21 cellular contexts compared by ENCODE assay signal in the genomic region with DNA sequence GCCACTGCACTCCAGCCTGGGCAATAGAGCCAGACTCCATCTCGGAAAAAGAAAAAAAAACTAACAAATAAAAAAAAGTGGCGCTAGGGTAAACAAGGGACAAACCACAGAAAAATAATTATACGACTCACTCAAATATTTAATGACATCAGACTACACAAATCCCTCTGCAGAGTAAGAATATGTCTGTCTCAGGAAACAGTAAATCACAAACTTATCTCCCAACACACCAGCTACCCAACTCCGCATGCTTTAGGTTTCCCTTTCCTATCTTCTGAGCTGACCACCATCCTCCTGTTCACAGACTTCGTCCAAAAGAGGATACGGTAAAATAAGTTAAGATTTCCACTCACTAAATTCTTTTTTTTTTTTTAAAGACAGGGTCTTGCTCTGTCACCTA. TPM values are rescaled to one million over a fixed set of nuclear protein-coding genes. Genes with fewer than 3 reads are reported as not detected.
A peak's percentile ranks its signal among the peaks of the same experiment; 100 is the strongest.
DNase-seq lines count a peak whose midpoint lies in the region; ATAC-seq and TF ChIP-seq lines count a peak whose summit lies in the region.
"Had no signal": no experiment of that assay in that cellular context is flagged by ENCODE, and none has a peak within 500 bp of the region (broad histone marks: within the 10 kb centered on the region; RNA-seq: fewer than 3 reads in every experiment).

No MANE protein-coding gene starts in this region.

- no peak overlapping the region for H2AFZ ChIP-seq in mesenchymal stem cell (ENCODE audit: low read depth, low read length)

- H3K9me3 ChIP-seq in mesenchymal stem cell (ENCODE audit: control insufficient read depth, low read length) (no peaks in the 10 kb centered on the region), heart right ventricle (no peaks in the 10 kb centered on the region)

- H3K27ac ChIP-seq in mesenchymal stem cell (ENCODE audit: low read length, poor library complexity, severe bottlenecking): no peak overlapping the region
- H3K27ac ChIP-seq in heart right ventricle: no peak overlapping the region

- no peak overlapping the region for H4K8ac ChIP-seq in mesenchymal stem cell (ENCODE audit: low read length)

- H2BK15ac ChIP-seq in mesenchymal stem cell (ENCODE audit: low read depth, poor library complexity, severe bottlenecking): no peak overlapping the region

- H3K9ac ChIP-seq in mesenchymal stem cell (ENCODE audit: low read length): no peak overlapping the region

- H3K4me1 ChIP-seq in mesenchymal stem cell (ENCODE audit: control insufficient read depth, insufficient read depth, low read depth, low read length): peaks cover 3% of the 10 kb centered on the region
- H3K4me1 ChIP-seq in heart right ventricle: no peaks in the 10 kb centered on the region

- H3K23ac ChIP-seq in mesenchymal stem cell (ENCODE audit: low read length in 2 of 2): no peak overlapping the region

- no peak overlapping the region for H2AK5ac ChIP-seq in mesenchymal stem cell (ENCODE audit: low read length, severe bottlenecking)

- ATAC-seq in GM18907 (IDR thresholded peaks at IDR 0.05; ENCODE audit: unreplicated experiment) (no peak), HG03439 (IDR thresholded peaks at IDR 0.05; ENCODE audit: unreplicated experiment) (no peak), heart right ventricle (no peak), GM21515 (IDR thresholded peaks at IDR 0.05; ENCODE audit: unreplicated experiment) (no peak)

- no peak overlapping the region for H3K4me2 ChIP-seq in mesenchymal stem cell (ENCODE audit: low read length, poor library complexity, severe bottlenecking)

- no peak overlapping the region for H2BK5ac ChIP-seq in mesenchymal stem cell (ENCODE audit: low read depth, low read length, poor library complexity, severe bottlenecking)

- DNase-seq in EH (ENCODE audit: low read depth): peak; percentile 54
- DNase-seq in HCEC 1CT: peak; percentile 4
- peak; percentile 86 for DNase-seq in amniotic epithelial cell (ENCODE audit: low read depth)
- peak; percentile 80 for DNase-seq in mesenchymal stem cell
- no peak for DNase-seq in heart right ventricle
- DNase-seq: ACHN; CD4-positive, CD25-positive, alpha-beta regulatory T cell; DMS153; GOT3; Kasumi-1; MV-4-11; NCI-H1105; NCI-H1436 treated with DMSO at 0.1 percent for 48 hours; NCI-H187 treated with DMSO at 0.1 percent for 48 hours; NCI-H2107; NCI-H446; NCI-H524 treated with DMSO at 0.1 percent for 48 hours; NCI-H774 had no signal

- no peak overlapping the region for H3K4me3 ChIP-seq in mesenchymal stem cell (ENCODE audit: insufficient read depth in 1 of 2, low read depth in 1 of 2, low read length in 2 of 2)
- H3K4me3 ChIP-seq in heart right ventricle: no peak overlapping the region

- no peak overlapping the region for H3K4ac ChIP-seq in mesenchymal stem cell (ENCODE audit: low read depth in 1 of 2, low read length in 2 of 2)

- H2BK12ac ChIP-seq in mesenchymal stem cell (ENCODE audit: low read length in 2 of 2): no peak overlapping the region

- H3K27me3 ChIP-seq in mesenchymal stem cell (ENCODE audit: control insufficient read depth in 1 of 2, insufficient read depth in 1 of 2, low read length in 2 of 2): no peaks in the 10 kb centered on the region
- no peaks in the 10 kb centered on the region for H3K27me3 ChIP-seq in heart right ventricle

- no peak overlapping the region for H4K91ac ChIP-seq in mesenchymal stem cell (ENCODE audit: low read length)

- H3K18ac ChIP-seq in mesenchymal stem cell (ENCODE audit: low read depth in 1 of 2, low read length in 2 of 2): no peak overlapping the region

- no peak for TF ChIP-seq CTCF in heart right ventricle (IDR thresholded peaks at IDR 0.05)

- peaks cover 0 to 9% of the 10 kb centered on the region in 2 experiments for H3K36me3 ChIP-seq in mesenchymal stem cell (ENCODE audit: control insufficient read depth in 1 of 2, insufficient read depth in 2 of 2, low read depth in 1 of 2, low read length in 2 of 2)
- peaks cover 0 to 30% (median 3%) of the 10 kb centered on the region in 9 donors for H3K36me3 ChIP-seq in heart right ventricle

- WGBS in mesenchymal stem cell: 52% methylated on average over 6 of the region's 6 CpGs
- WGBS in heart right ventricle, 2 donors: 93 to 94% methylated on average over 6 of the region's 6 CpGs

- no peak overlapping the region for H2BK120ac ChIP-seq in mesenchymal stem cell (ENCODE audit: low read depth, low read length)

- peaks cover 16% of the 10 kb centered on the region for H3K79me1 ChIP-seq in mesenchymal stem cell (replicated peaks; ENCODE audit: low read length, poor library complexity, severe bottlenecking)

- no peak overlapping the region for H3K14ac ChIP-seq in mesenchymal stem cell (ENCODE audit: low read length in 2 of 2)

- intact Hi-C loops in heart right ventricle (cut with DNase I): no loop called here

RNA-seq across cellular contexts. Expression of gene WDR47, which starts 16.2 kb away (rescaled TPM):
- 10.2 TPM for polyA plus RNA-seq in mesenchymal stem cell (2013, experiment 1 of 2)
- polyA plus RNA-seq in mesenchymal stem cell (2013, experiment 2 of 2): 10.1 TPM
- 10 to 100 TPM; 10.7 to 20.6 (median 14.4) TPM for total RNA-seq in heart right ventricle
- 1 to 10 TPM; 3.5 to 4.6 TPM for polyA plus RNA-seq in heart right ventricle

RNA-seq across cellular contexts. Expression of gene TAF13, which starts 50.1 kb away (rescaled TPM):
- 81.2 TPM for polyA plus RNA-seq in mesenchymal stem cell (2013, experiment 1 of 2)
- 92.6 TPM for polyA plus RNA-seq in mesenchymal stem cell (2013, experiment 2 of 2)
- total RNA-seq in heart right ventricle: 10 to 100 TPM; 45.8 to 69.9 (median 59.0) TPM
- polyA plus RNA-seq in heart right ventricle: 10 to 100 TPM; 18.4 to 42.4 TPM

Comparison
In these comparisons a context has a peak if more than half of its experiments do, and no peak if none do; other contexts are left out.
1. DNase-seq: peak in EH (single experiment), HCEC 1CT (single experiment), amniotic epithelial cell (single experiment) and mesenchymal stem cell (single experiment); none in heart right ventricle (0 of 2).